ENCODE assay signal across 24 cellular contexts in the genomic region with DNA sequence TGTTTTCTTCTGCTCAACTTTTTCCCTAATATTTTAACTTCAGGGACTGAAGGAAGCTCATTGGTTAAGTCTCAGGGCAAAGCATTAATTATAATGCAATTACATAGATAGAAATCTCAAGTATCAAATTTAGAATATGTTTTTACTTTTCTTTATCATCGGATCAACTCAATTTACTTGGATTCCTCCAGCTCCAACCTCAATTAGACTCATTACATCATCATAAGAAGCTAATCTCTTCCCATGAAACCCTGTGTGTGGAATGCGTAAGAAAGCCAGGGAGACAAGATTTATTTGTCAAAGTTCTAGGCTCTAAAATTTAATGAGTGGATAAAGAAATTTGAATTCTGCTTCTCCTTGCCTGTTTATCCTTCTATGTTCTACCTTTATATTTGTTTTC.
"Had no signal": no experiment of that assay in that cellular context is flagged by ENCODE, and none has a peak within 500 bp of the region (broad histone marks: within the 10 kb centered on the region; RNA-seq: fewer than 3 reads in every experiment).

No MANE protein-coding gene starts in this region.

- H3K27ac ChIP-seq: epithelial cell of prostate, gastrocnemius medialis, lower lobe of right lung, pancreas, right lobe of liver, suprapubic skin, transverse colon, upper lobe of right lung, uterus had no signal

- DNase-seq: effector CD8-positive, alpha-beta T cell; endodermal cell; foreskin fibroblast; gastrocnemius medialis; head of caudate nucleus; left ventricle myocardium superior; lower lobe of right lung; natural killer cell; occipital lobe; pancreas; retina; right lobe of liver; small intestine; stimulated activated CD4-positive, alpha-beta T cell treated with anti-CD3 and anti-CD28 coated beads, Interleukin-12 subunit alpha, Interleukin-12 subunit beta, amount 100 ng/mL, for 4 hours; stimulated activated CD4-positive, alpha-beta T cell treated with anti-CD3 and anti-CD28 coated beads, Interleukin-1b, Interleukin-23, amount 100 ng/mL, for 48 hours; stimulated activated CD4-positive, alpha-beta T cell treated with anti-CD3 and anti-CD28 coated beads, Interleukin-4, amount 100 ng/mL, for 1 hour; stimulated activated CD8-positive, alpha-beta memory T cell treated with anti-CD3 and anti-CD28 coated beads, Interleukin-4, amount 100 ng/mL, for 48 hours; stimulated activated naive CD4-positive, alpha-beta T cell; stimulated activated naive CD8-positive, alpha-beta T cell treated with anti-CD3 and anti-CD28 coated beads, Interleukin-15, amount 100 ng/mL, for 72 hours; transverse colon; upper lobe of right lung; uterus had no signal

- H3K27me3 ChIP-seq: gastrocnemius medialis, pancreas, right lobe of liver, suprapubic skin, transverse colon, upper lobe of right lung, uterus had no signal

- H3K4me1 ChIP-seq: gastrocnemius medialis, lower lobe of right lung, pancreas, right lobe of liver, suprapubic skin, transverse colon, upper lobe of right lung, uterus had no signal

- H3K36me3 ChIP-seq: gastrocnemius medialis, lower lobe of right lung, pancreas, right lobe of liver, suprapubic skin, transverse colon, upper lobe of right lung, uterus had no signal

- H3K9me3 ChIP-seq: gastrocnemius medialis, lower lobe of right lung, pancreas, right lobe of liver, suprapubic skin, transverse colon, upper lobe of right lung, uterus had no signal

- H3K4me3 ChIP-seq: gastrocnemius medialis, lower lobe of right lung, pancreas, right lobe of liver, suprapubic skin, transverse colon, upper lobe of right lung, uterus had no signal
